ENCODE assay signal across 9 cellular contexts in genomic region chr4:122700178-122700725, GRCh38. TPM values are rescaled to one million over a fixed set of nuclear protein-coding genes. Genes with fewer than 3 reads are reported as not detected.
DNase-seq lines count a peak whose midpoint lies in the region; ATAC-seq and TF ChIP-seq lines count a peak whose summit lies in the region.
"Had no signal": no experiment of that assay in that cellular context is flagged by ENCODE, and none has a peak within 500 bp of the region (broad histone marks: within the 10 kb centered on the region; RNA-seq: fewer than 3 reads in every experiment).

No MANE protein-coding gene starts in this region.

- H3K4me3 ChIP-seq in HEK293 (ENCODE audit: low read depth, low read length) (peak overlapping the region; percentile 5), breast epithelium (peak overlapping the region in 2 of 3 donors; percentile 49 to 60)

- no peaks in the 10 kb centered on the region for H3K27me3 ChIP-seq in breast epithelium

- no peak for TF ChIP-seq POLR2A in breast epithelium (IDR thresholded peaks at IDR 0.05)

- DNase-seq in A172 (ENCODE audit: low spot score) (peak; percentile 76), breast epithelium (ENCODE audit: low spot score in 2 of 2) (peak; percentile 64 to 87), kidney tubule cell (ENCODE audit: low spot score) (peak; percentile 78), D341Med (ENCODE audit: low spot score) (no peak), NCI-H1930 (lab: John Stamatoyannopoulos, UW) (no peak)
- DNase-seq: Caco-2 had no signal

- H3K27ac ChIP-seq in HEK293 (ENCODE audit: extremely low read depth, low read depth, low read length), result no peak overlapping the region
- peak overlapping the region; percentile 67 to 81 for H3K27ac ChIP-seq in breast epithelium

- H3K36me3 ChIP-seq in HEK293 (ENCODE audit: control insufficient read depth in 2 of 2, insufficient read depth in 1 of 2, low read length in 2 of 2), result no peaks in the 10 kb centered on the region
- no peaks in the 10 kb centered on the region for H3K36me3 ChIP-seq in breast epithelium

- CTCF ChIA-PET in HEK293 (lab: Yijun Ruan, JAX), result interaction anchor here (1.3 kb wide), 1 partner anchor 97 kb away, joined by 3 read pairs; no protein-coding TSS in a partner anchor

- POLR2A ChIA-PET in HEK293 (lab: Yijun Ruan, JAX), result no interaction called here

- H3K4me1 ChIP-seq in HEK293 (ENCODE audit: control insufficient read depth, insufficient read depth, low read length) (no peaks in the 10 kb centered on the region), breast epithelium (no peaks in the 10 kb centered on the region)
- H3K4me1 ChIP-seq: Caco-2 had no signal

- no peak for ATAC-seq in GM19023 (IDR thresholded peaks at IDR 0.05; ENCODE audit: unreplicated experiment)
- ATAC-seq in GM19351 (IDR thresholded peaks at IDR 0.05; ENCODE audit: unreplicated experiment), result no peak

- no peak for TF ChIP-seq CTCF in HEK293 (tag by site-specific recombination; IDR thresholded peaks at IDR 0.05)
- TF ChIP-seq CTCF in breast epithelium (IDR thresholded peaks at IDR 0.05), result no peak

- H3K9me3 ChIP-seq in HEK293 (ENCODE audit: control insufficient read depth, insufficient read depth, low read depth, low read length), result no peaks in the 10 kb centered on the region
- H3K9me3 ChIP-seq in breast epithelium, result no peaks in the 10 kb centered on the region
- H3K9me3 ChIP-seq: Caco-2 had no signal

- intact Hi-C loops in breast epithelium (cut with DNase I; ENCODE audit: low total_unique reads), result no loop called here

TF ChIP-seq in HEK293, 187 proteins besides CTCF, POLR2A, EP300 and RAD21:
- peak; percentile 49; the same call in 1 of the 2 replicates for TF ChIP-seq EGR2 (tag by site-specific recombination; IDR thresholded peaks at IDR 0.05; ENCODE audit: low read depth)
- no peak for TF ChIP-seq ZNF639 (tag by site-specific recombination; IDR thresholded peaks at IDR 0.05)
- TF ChIP-seq KLF16 (tag by site-specific recombination; IDR thresholded peaks at IDR 0.05), result peak; percentile 26; the same call in 1 of the 2 replicates
- 0 out of 2 replicates have a peak, but pooled peaks have one; percentile 17 for TF ChIP-seq ZNF366 (tag by site-specific recombination; conservative IDR thresholded peaks at IDR 0.05)
- TF ChIP-seq MEIS1 (CRISPR knock-in tag; IDR thresholded peaks at IDR 0.05; ENCODE audit: borderline replicate concordance), result no peak
- no peak for TF ChIP-seq ZNF18 (tag by site-specific recombination; IDR thresholded peaks at IDR 0.05)
- TF ChIP-seq ZNF518A (tag by site-specific recombination; conservative IDR thresholded peaks at IDR 0.05; ENCODE audit: low read depth), result 0 out of 2 replicates have a peak, but pooled peaks have one; percentile 22
- peak; percentile 56 for TF ChIP-seq ZFHX2 (tag by site-specific recombination; conservative IDR thresholded peaks at IDR 0.05)
- TF ChIP-seq ZNF341 (tag by site-specific recombination; IDR thresholded peaks at IDR 0.05; ENCODE audit: low read depth), result peak; percentile 79
- TF ChIP-seq ZNF157 (tag by site-specific recombination; IDR thresholded peaks at IDR 0.05), result no peak
- TF ChIP-seq ZNF335 (tag by site-specific recombination; conservative IDR thresholded peaks at IDR 0.05), result peak; percentile 46; the same call in 1 of the 2 replicates
- peak; percentile 92 for TF ChIP-seq PRDM10 (tag by site-specific recombination; IDR thresholded peaks at IDR 0.05)
- no peak for TF ChIP-seq ZNF426 (tag by site-specific recombination; IDR thresholded peaks at IDR 0.05)

RNA-seq across cellular contexts. Expression of gene BBS12, which starts 32.3 kb away (rescaled TPM):
- total RNA-seq in A172 (2014; rRNA removed; shearing (Covaris generic)), result 3.3 and 5.2 TPM in 2 replicates
- 10 to 100 TPM in 1 of 3 donors, 1 to 10 TPM in 2; 2.7 to 15.2 (median 5.6) TPM for total RNA-seq in breast epithelium

Comparison
In these comparisons a context has a peak if more than half of its experiments do, and no peak if none do; other contexts are left out.
1. DNase-seq: peak in A172 (single experiment), breast epithelium (2 of 2) and kidney tubule cell (single experiment); none in D341Med (single experiment) and NCI-H1930 (0 of 2).